In genomic region chr1:183069562-183070216, GRCh38 we compare ENCODE assay signal across 11 cellular contexts.
A peak's percentile ranks its signal among the peaks of the same experiment; 100 is the strongest.
DNase-seq lines count a peak whose midpoint lies in the region; ATAC-seq, FAIRE-seq and TF ChIP-seq lines count a peak whose summit lies in the region.
"Had no signal": no experiment of that assay in that cellular context is flagged by ENCODE, and none has a peak within 500 bp of the region (broad histone marks: within the 10 kb centered on the region; RNA-seq: fewer than 3 reads in every experiment).

No MANE protein-coding gene starts in this region.

- peak overlapping the region; percentile 69; the same call in 1 of the 2 replicates for H3K4me2 ChIP-seq in OCI-LY1 (ENCODE audit: low read length)

- peaks cover 19% of the 10 kb centered on the region for H3K79me2 ChIP-seq in OCI-LY1 (ENCODE audit: insufficient read depth, low read length)

- peak overlapping the region; percentile 37; the same call in 1 of the 2 replicates for H3K9ac ChIP-seq in OCI-LY1 (ENCODE audit: low read length)

- no peak for DNase-seq in GM19239 (ENCODE audit: insufficient read length, low spot score)
- DNase-seq in kidney glomerular epithelial cell (lab: John Stamatoyannopoulos, UW): peak; percentile 91
- DNase-seq in GM10248 (ENCODE audit: extremely low spot score): no peak
- no peak for DNase-seq in SW480 (ENCODE audit: low spot score)
- DNase-seq: activated CD4-positive, CD25-positive, alpha-beta regulatory T cell; Kasumi-1; stimulated activated naive CD4-positive, alpha-beta T cell had no signal

- no peaks in the 10 kb centered on the region for H3K27me3 ChIP-seq in OCI-LY1 (ENCODE audit: insufficient read depth, low read length)

- peaks cover 10% of the 10 kb centered on the region for H3K36me3 ChIP-seq in OCI-LY1 (ENCODE audit: insufficient read depth, low read length)

- POLR2A ChIA-PET in GM10248 (lab: Yijun Ruan, JAX): no interaction called here

- peak; percentile 47 for FAIRE-seq in GM19239 (lab: Jason Lieb, UNC)

- no peaks in the 10 kb centered on the region for H3K9me2 ChIP-seq in OCI-LY1 (ENCODE audit: low read depth, low read length)

- H3K4me1 ChIP-seq in OCI-LY1 (ENCODE audit: insufficient read depth, low read length, severe bottlenecking): peaks cover 71% of the 10 kb centered on the region

- TF ChIP-seq CTCF in 22Rv1 (IDR thresholded peaks at IDR 0.05) (no peak), OCI-LY1 (IDR thresholded peaks at IDR 0.05; ENCODE audit: low read length) (no peak), GM10248 (IDR thresholded peaks at IDR 0.05; ENCODE audit: control extremely low read depth, extremely low read depth, low read depth, missing control alignments) (no peak)

- peak overlapping the region; percentile 70 for H3K27ac ChIP-seq in 22Rv1
- H3K27ac ChIP-seq in OCI-LY1 (ENCODE audit: low read depth, low read length, poor library complexity, severe bottlenecking): peak overlapping the region; percentile 98

- H4K20me1 ChIP-seq in OCI-LY1 (ENCODE audit: insufficient read depth, low read length): no peaks in the 10 kb centered on the region

- CTCF ChIA-PET in GM10248 (lab: Yijun Ruan, JAX): interaction anchor here (0.6 to 0.8 kb wide), 2 partner anchors 11 to 42 kb away, joined by 3 read pairs; no protein-coding TSS in a partner anchor

- no peak for ATAC-seq in HG03469 (IDR thresholded peaks at IDR 0.05; ENCODE audit: unreplicated experiment)
- ATAC-seq in HG03354 (IDR thresholded peaks at IDR 0.05; ENCODE audit: poor library complexity, severe bottlenecking, unreplicated experiment): no peak

- no peak overlapping the region for H2AFZ ChIP-seq in OCI-LY1 (ENCODE audit: low read length)

- H3K9me3 ChIP-seq in OCI-LY1 (ENCODE audit: low read length): 0 out of 2 replicates have a peak, but pooled peaks cover 3% of the 10 kb centered on the region

- no peak overlapping the region for H3K4me3 ChIP-seq in OCI-LY1 (ENCODE audit: low read depth, low read length, poor library complexity, severe bottlenecking)

- H3F3A ChIP-seq in OCI-LY1 (ENCODE audit: insufficient read depth, low read length): no peaks in the 10 kb centered on the region
